In the genomic region with DNA sequence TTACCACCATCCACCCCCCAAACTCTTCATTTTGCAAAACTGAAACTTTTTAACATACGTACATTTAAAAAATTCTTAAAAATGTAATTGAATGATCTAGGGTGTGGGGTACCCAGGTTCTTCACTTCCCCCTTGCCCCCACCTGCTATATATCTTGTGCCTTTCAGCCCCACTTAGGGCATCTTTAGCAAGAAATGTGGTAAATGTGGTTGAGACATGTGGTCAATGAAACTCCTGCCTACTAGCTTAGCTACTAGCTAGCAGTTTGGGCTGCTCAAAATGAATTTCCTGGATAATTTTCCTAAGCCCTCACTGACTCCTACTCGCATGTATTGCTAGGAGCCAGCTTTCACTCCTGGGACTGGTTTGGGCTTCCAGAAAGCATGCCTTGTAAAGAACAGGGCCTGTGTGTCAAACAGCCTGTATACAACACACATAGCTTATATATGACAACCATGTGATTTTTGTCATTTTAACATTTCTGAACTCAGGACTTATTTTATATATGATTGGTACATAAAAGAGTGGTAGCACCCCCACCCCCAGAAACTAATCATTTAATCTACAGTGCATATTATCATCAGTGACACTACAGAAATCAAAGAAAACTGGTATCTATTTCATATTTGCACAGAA, we compare ENCODE assay signal across 9 cellular contexts.
DNase-seq lines count a peak whose midpoint lies in the region; ATAC-seq and TF ChIP-seq lines count a peak whose summit lies in the region.
"Had no signal": no experiment of that assay in that cellular context is flagged by ENCODE, and none has a peak within 500 bp of the region (broad histone marks: within the 10 kb centered on the region; RNA-seq: fewer than 3 reads in every experiment).

No MANE protein-coding gene starts in this region.

- peaks cover 3 to 39% (median 4%) of the 10 kb centered on the region in 5 donors for H3K36me3 Mint-ChIP-seq in naive thymus-derived CD4-positive, alpha-beta T cell
- H3K36me3 Mint-ChIP-seq in nephron progenitor cell (ENCODE audit: low read depth) (peaks cover under 1% of the 10 kb centered on the region), progenitor cell of endocrine pancreas (ENCODE audit: insufficient read depth) (peaks cover 3% of the 10 kb centered on the region)

- no peak overlapping the region for H3K27ac ChIP-seq in naive thymus-derived CD4-positive, alpha-beta T cell (ENCODE audit: low read depth, low read length)
- H3K27ac ChIP-seq in stomach = no peak overlapping the region

- peaks cover 6 to 47% (median 17%) of the 10 kb centered on the region in 7 donors for H3K4me1 Mint-ChIP-seq in naive thymus-derived CD4-positive, alpha-beta T cell
- H3K4me1 Mint-ChIP-seq in nephron progenitor cell = peaks cover 8% of the 10 kb centered on the region
- H3K4me1 Mint-ChIP-seq in progenitor cell of endocrine pancreas (ENCODE audit: low read depth) = peaks cover 2% of the 10 kb centered on the region

- ATAC-seq in GM18868 (IDR thresholded peaks at IDR 0.05; ENCODE audit: unreplicated experiment) (peak; percentile 87), HG02678 (IDR thresholded peaks at IDR 0.05; ENCODE audit: unreplicated experiment) (peak; percentile 84)
- ATAC-seq in naive thymus-derived CD4-positive, alpha-beta T cell = peak; percentile 71
- ATAC-seq: Panc1 had no signal

- TF ChIP-seq POLR2A in stomach (IDR thresholded peaks at IDR 0.05) = no peak

- no peak for TF ChIP-seq CTCF in stomach (IDR thresholded peaks at IDR 0.05)
- TF ChIP-seq CTCF in nephron progenitor cell (IDR thresholded peaks at IDR 0.05) = no peak
- TF ChIP-seq CTCF in progenitor cell of endocrine pancreas (IDR thresholded peaks at IDR 0.05; ENCODE audit: unreplicated experiment) = no peak

- CTCF ChIA-PET in naive thymus-derived CD4-positive, alpha-beta T cell (lab: Charles Lee) = no interaction called here

- no peaks in the 10 kb centered on the region for H3K36me3 ChIP-seq in naive thymus-derived CD4-positive, alpha-beta T cell (ENCODE audit: control insufficient read depth in 2 of 3, insufficient read depth in 3 of 3, low read length in 3 of 3)
- no peaks in the 10 kb centered on the region for H3K36me3 ChIP-seq in stomach

- POLR2A ChIA-PET in naive thymus-derived CD4-positive, alpha-beta T cell (lab: Charles Lee) = no interaction called here

- H3K27me3 Mint-ChIP-seq in naive thymus-derived CD4-positive, alpha-beta T cell = no peaks in the 10 kb centered on the region
- H3K27me3 Mint-ChIP-seq in nephron progenitor cell (ENCODE audit: low read depth, poor library complexity) (peaks cover 4% of the 10 kb centered on the region), progenitor cell of endocrine pancreas (no peaks in the 10 kb centered on the region)

- intact Hi-C loops in naive thymus-derived CD4-positive, alpha-beta T cell (cut with micrococcal nuclease) = no loop called here
- intact Hi-C loops in stomach (cut with DNase I; ENCODE audit: low total_unique reads) = no loop called here

- H3K27ac Mint-ChIP-seq in naive thymus-derived CD4-positive, alpha-beta T cell = peak overlapping the region in 1 of 9 donors; percentile 58
- no peak overlapping the region for H3K27ac Mint-ChIP-seq in nephron progenitor cell
- no peak overlapping the region for H3K27ac Mint-ChIP-seq in progenitor cell of endocrine pancreas

- H3K4me3 Mint-ChIP-seq in naive thymus-derived CD4-positive, alpha-beta T cell = peak overlapping the region in 1 of 10 donors; percentile 61
- no peak overlapping the region for H3K4me3 Mint-ChIP-seq in nephron progenitor cell
- H3K4me3 Mint-ChIP-seq in progenitor cell of endocrine pancreas (ENCODE audit: low read depth) = no peak overlapping the region

- WGBS in stomach, 5 donors = 77 to 87% (median 83%) methylated on average over 2 of the region's 2 CpGs

- no peak overlapping the region for H3K4me3 ChIP-seq in naive thymus-derived CD4-positive, alpha-beta T cell (ENCODE audit: low read length)
- H3K4me3 ChIP-seq in stomach = no peak overlapping the region

- H3K9me3 Mint-ChIP-seq in naive thymus-derived CD4-positive, alpha-beta T cell = peaks cover 0 to 11% (median 2%) of the 10 kb centered on the region in 11 donors
- H3K9me3 Mint-ChIP-seq in nephron progenitor cell (peaks cover 7% of the 10 kb centered on the region), progenitor cell of endocrine pancreas (ENCODE audit: low read depth) (peaks cover 3% of the 10 kb centered on the region)

- DNase-seq in LHCN-M2 (ENCODE audit: low read depth) (peak; percentile 27), stomach (no peak), nephron progenitor cell (no peak), NCI-H82 treated with DMSO at 0.1 percent for 48 hours (lab: John Stamatoyannopoulos, UW; ENCODE audit: unreplicated experiment) (no peak), progenitor cell of endocrine pancreas (ENCODE audit: low spot score, unreplicated experiment) (no peak)
- no peak for DNase-seq in naive thymus-derived CD4-positive, alpha-beta T cell

- H3K9me3 ChIP-seq in naive thymus-derived CD4-positive, alpha-beta T cell (ENCODE audit: control insufficient read depth in 2 of 3, low read length in 3 of 3) = no peaks in the 10 kb centered on the region
- no peaks in the 10 kb centered on the region for H3K9me3 ChIP-seq in stomach

- H3K27me3 ChIP-seq in naive thymus-derived CD4-positive, alpha-beta T cell (ENCODE audit: control insufficient read depth in 2 of 2, insufficient read depth in 2 of 2, low read length in 2 of 2) = no peaks in the 10 kb centered on the region
- no peaks in the 10 kb centered on the region for H3K27me3 ChIP-seq in stomach

- TF ChIP-seq EP300 in stomach (IDR thresholded peaks at IDR 0.05) = no peak

- peaks cover 5 to 21% of the 10 kb centered on the region in 2 donors for H3K4me1 ChIP-seq in naive thymus-derived CD4-positive, alpha-beta T cell (ENCODE audit: control insufficient read depth in 2 of 2, insufficient read depth in 2 of 2, low read length in 2 of 2)
- peaks cover 0 to 27% (median 10%) of the 10 kb centered on the region in 4 donors for H3K4me1 ChIP-seq in stomach
